In genomic region chr1:2156866-2157265, GRCh38 we compare ENCODE assay signal across 25 cellular contexts.
"Had no signal": no experiment of that assay in that cellular context is flagged by ENCODE, and none has a peak within 500 bp of the region (broad histone marks: within the 10 kb centered on the region; RNA-seq: fewer than 3 reads in every experiment).

No MANE protein-coding gene starts in this region.

- H3K27ac Mint-ChIP-seq: immature natural killer cell; nephron; stimulated activated naive B cell treated with anti-CD40 and anti-IgM and Interleukin-4, amounts not matched to agents 10 μg/mL and 1 μg/mL and 100 μg/mL, for 72 hours had no signal

- H3K4me3 Mint-ChIP-seq: immature natural killer cell; naive thymus-derived CD8-positive, alpha-beta T cell; nephron; neural crest cell; stimulated activated naive B cell treated with anti-CD40 and anti-IgM and Interleukin-4, amounts not matched to agents 10 μg/mL and 1 μg/mL and 100 μg/mL, for 72 hours had no signal

- H3K4me1 Mint-ChIP-seq: neural crest cell; stimulated activated naive B cell treated with anti-CD40 and anti-IgM and Interleukin-4, amounts not matched to agents 10 μg/mL and 1 μg/mL and 100 μg/mL, for 72 hours had no signal

- H3K9me3 Mint-ChIP-seq: immature natural killer cell had no signal

- ATAC-seq: left colon; left lung; lower lobe of right lung; naive thymus-derived CD8-positive, alpha-beta T cell; pancreas; right lobe of liver; stimulated activated naive B cell treated with anti-CD40 and anti-IgM and Interleukin-4, amounts not matched to agents 10 μg/mL and 1 μg/mL and 100 μg/mL, for 72 hours; stimulated activated naive CD8-positive, alpha-beta T cell treated with anti-CD3 and anti-CD28 coated beads, Interleukin-15, Interleukin-2, amounts not matched to agents 100 U/mL and 50 U/mL, for 24 hours had no signal

- DNase-seq: immature natural killer cell; kidney; left colon; lower lobe of right lung; mammary epithelial cell; mesenchymal stem cell; naive thymus-derived CD8-positive, alpha-beta T cell; nucleus accumbens; pancreas; posterior cingulate gyrus; right lobe of liver; stimulated activated CD4-positive, alpha-beta T cell treated with anti-CD3 and anti-CD28 coated beads, Interleukin-1b, Interleukin-23, amount 100 ng/mL, for 48 hours; stimulated activated CD4-positive, alpha-beta T cell treated with anti-CD3 and anti-CD28 coated beads, Interleukin-2, amount 100 ng/mL, for 48 hours; stimulated activated CD4-positive, alpha-beta T cell treated with anti-CD3 and anti-CD28 coated beads, Interleukin-4, amount 100 ng/mL, for 4 hours; stimulated activated CD8-positive, alpha-beta memory T cell treated with anti-CD3 and anti-CD28 coated beads, Interleukin-4, amount 100 ng/mL, for 48 hours; stimulated activated naive B cell treated with anti-CD40 and anti-IgM and Interleukin-4, amounts not matched to agents 10 μg/mL and 1 μg/mL and 100 μg/mL, for 72 hours; stimulated activated naive CD8-positive, alpha-beta T cell treated with anti-CD3 and anti-CD28 coated beads, Interleukin-15, Interleukin-2, amounts not matched to agents 100 U/mL and 50 U/mL, for 24 hours; stomach; testis; thyroid gland; transverse colon; upper lobe of left lung had no signal

- H3K27me3 Mint-ChIP-seq: naive thymus-derived CD8-positive, alpha-beta T cell; stimulated activated naive B cell treated with anti-CD40 and anti-IgM and Interleukin-4, amounts not matched to agents 10 μg/mL and 1 μg/mL and 100 μg/mL, for 72 hours had no signal
